ENCODE assay signal across 7 cellular contexts in the genomic region with DNA sequence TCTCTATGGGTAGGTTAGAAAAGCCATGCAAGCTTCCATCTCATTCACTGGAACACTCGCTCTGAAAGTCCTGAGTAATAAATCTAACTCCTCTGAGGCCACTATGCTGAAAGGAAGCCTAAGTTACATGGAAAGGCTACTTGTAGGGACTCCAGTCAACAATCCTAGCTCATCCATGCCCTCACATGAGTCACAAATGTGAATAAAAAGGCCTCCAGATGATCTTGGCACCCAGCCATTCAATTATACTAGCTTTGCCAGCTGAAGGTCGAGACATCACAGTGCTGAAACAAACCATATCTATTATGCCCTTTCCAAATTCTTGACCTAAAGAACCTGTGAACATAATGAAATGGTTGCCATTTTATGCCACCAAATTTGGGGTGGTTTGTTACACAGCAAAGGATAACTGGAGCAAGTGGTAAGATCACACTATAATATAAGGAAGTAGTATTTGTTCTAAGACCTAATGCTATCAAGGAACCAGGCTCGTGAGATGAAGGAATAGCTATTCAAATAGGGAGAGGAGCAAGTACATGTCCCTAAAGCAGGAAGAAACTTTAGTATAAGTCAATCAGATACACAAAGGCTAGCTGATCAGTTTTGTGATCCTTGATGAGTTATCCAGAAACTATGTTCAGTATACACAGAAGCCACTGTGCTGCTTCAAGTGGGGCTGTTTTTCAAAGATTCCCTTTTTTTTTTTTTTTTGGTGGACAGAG.
DNase-seq lines count a peak whose midpoint lies in the region; ATAC-seq and TF ChIP-seq lines count a peak whose summit lies in the region.

No MANE protein-coding gene starts in this region.

- intact Hi-C loops in natural killer cell (cut with micrococcal nuclease), result no loop called here

- H3K27ac Mint-ChIP-seq in natural killer cell, result peak overlapping the region; percentile 79 to 88

- H3K27me3 Mint-ChIP-seq in natural killer cell (ENCODE audit: low read depth in 2 of 2), result no peaks in the 10 kb centered on the region

- peak; percentile 34 for DNase-seq in GM03348 (ENCODE audit: low spot score)
- DNase-seq in NCI-H2029 (lab: John Stamatoyannopoulos, UW), result peak; percentile 77
- peak; percentile 64 for DNase-seq in amniotic epithelial cell (ENCODE audit: low read depth)
- no peak for DNase-seq in natural killer cell
- DNase-seq in activated CD8-positive, alpha-beta memory T cell treated with anti-CD3 and anti-CD28 coated beads for 24 hours, result no peak

- ATAC-seq in natural killer cell (no peak), GM21529 (IDR thresholded peaks at IDR 0.05; ENCODE audit: unreplicated experiment) (no peak), HG02973 (IDR thresholded peaks at IDR 0.05; ENCODE audit: unreplicated experiment) (no peak)

- no peaks in the 10 kb centered on the region for H3K36me3 Mint-ChIP-seq in natural killer cell

- peak overlapping the region; percentile 55 for H3K4me3 Mint-ChIP-seq in natural killer cell

- TF ChIP-seq CTCF in natural killer cell (IDR thresholded peaks at IDR 0.05), result no peak

- H3K4me1 Mint-ChIP-seq in natural killer cell, result peaks cover 75 to 80% of the 10 kb centered on the region in 2 donors

- no peaks in the 10 kb centered on the region for H3K9me3 Mint-ChIP-seq in natural killer cell

Comparison
In these comparisons a context has a peak if more than half of its experiments do, and no peak if none do; other contexts are left out.
1. DNase-seq: peak in GM03348 (single experiment), NCI-H2029 (single experiment) and amniotic epithelial cell (single experiment); none in natural killer cell (single experiment) and activated CD8-positive, alpha-beta memory T cell treated with anti-CD3 and anti-CD28 coated beads for 24 hours (single experiment).